In genomic region chr1:230067871-230068814, GRCh38 we compare ENCODE assay signal across 8 cellular contexts. TPM values are rescaled to one million over a fixed set of nuclear protein-coding genes. Genes with fewer than 3 reads are reported as not detected.
A peak's percentile ranks its signal among the peaks of the same experiment; 100 is the strongest.
DNase-seq lines count a peak whose midpoint lies in the region; ATAC-seq and TF ChIP-seq lines count a peak whose summit lies in the region.

No MANE protein-coding gene starts in this region.

- TF ChIP-seq POLR2A in lower leg skin (IDR thresholded peaks at IDR 0.05), result no peak

- H3K9me3 Mint-ChIP-seq in CD4-positive, CD25-positive, alpha-beta regulatory T cell, result no peaks in the 10 kb centered on the region
- no peaks in the 10 kb centered on the region for H3K9me3 Mint-ChIP-seq in activated B cell treated with CpG ODN at 0.5 μM for 24 hours
- H3K9me3 Mint-ChIP-seq in stimulated activated effector memory CD8-positive, alpha-beta T cell treated with anti-CD3 and anti-CD28 coated beads, Interleukin-12 subunit alpha, Interleukin-12 subunit beta, amount 100 ng/mL, for 72 hours, result no peaks in the 10 kb centered on the region

- intact Hi-C loops in activated B cell treated with CpG ODN at 0.5 μM for 24 hours (cut with micrococcal nuclease) (loop anchor here (1.0 to 5.0 kb wide), 11 partner anchors 41 to 725 kb away; partner anchors contain the start of genes ABCB10, CCSAP, TAF5L and URB2), lower leg skin (cut with DNase I; ENCODE audit: low total_unique reads) (no loop called here)

- 2 to 4% methylated on average over 45 to 58 of the region's 65 CpGs for WGBS in lower leg skin, 2 donors

- peak; percentile 9 to 26 (median 17) for DNase-seq in CD4-positive, CD25-positive, alpha-beta regulatory T cell
- DNase-seq in HK-2 (ENCODE audit: unreplicated experiment) (peak; percentile 65), activated B cell treated with CpG ODN at 0.5 μM for 24 hours (peak; percentile 50), lower leg skin (ENCODE audit: low spot score in 2 of 2) (peak in 1 of 2 donors; percentile 88)
- peak; percentile 22 to 69 for DNase-seq in stimulated activated effector memory CD8-positive, alpha-beta T cell treated with anti-CD3 and anti-CD28 coated beads, Interleukin-12 subunit alpha, Interleukin-12 subunit beta, amount 100 ng/mL, for 72 hours (ENCODE audit: low spot score in 2 of 2)

- H3K27ac Mint-ChIP-seq in CD4-positive, CD25-positive, alpha-beta regulatory T cell, result peak overlapping the region in 2 of 3 donors; percentile 77 to 85
- peak overlapping the region; percentile 80 for H3K27ac Mint-ChIP-seq in activated B cell treated with CpG ODN at 0.5 μM for 24 hours
- H3K27ac Mint-ChIP-seq in stimulated activated effector memory CD8-positive, alpha-beta T cell treated with anti-CD3 and anti-CD28 coated beads, Interleukin-12 subunit alpha, Interleukin-12 subunit beta, amount 100 ng/mL, for 72 hours, result peak overlapping the region; percentile 82

- peaks cover 4 to 44% (median 31%) of the 10 kb centered on the region in 4 donors for H3K4me1 Mint-ChIP-seq in CD4-positive, CD25-positive, alpha-beta regulatory T cell
- peaks cover 57% of the 10 kb centered on the region for H3K4me1 Mint-ChIP-seq in activated B cell treated with CpG ODN at 0.5 μM for 24 hours
- peaks cover 42% of the 10 kb centered on the region for H3K4me1 Mint-ChIP-seq in stimulated activated effector memory CD8-positive, alpha-beta T cell treated with anti-CD3 and anti-CD28 coated beads, Interleukin-12 subunit alpha, Interleukin-12 subunit beta, amount 100 ng/mL, for 72 hours

- TF ChIP-seq CTCF in activated B cell treated with CpG ODN at 0.5 μM for 24 hours (IDR thresholded peaks at IDR 0.05), result no peak
- no peak for TF ChIP-seq CTCF in lower leg skin (IDR thresholded peaks at IDR 0.05)

- no peaks in the 10 kb centered on the region for H3K27me3 ChIP-seq in CD4-positive, CD25-positive, alpha-beta regulatory T cell (ENCODE audit: control insufficient read depth, insufficient read depth, low read length)
- no peaks in the 10 kb centered on the region for H3K27me3 ChIP-seq in duodenal mucosa (ENCODE audit: control insufficient read depth in 1 of 2, insufficient read depth in 2 of 2, low read length in 2 of 2)

- POLR2A ChIA-PET in activated B cell treated with CpG ODN at 0.5 μM for 24 hours (lab: Charles Lee), result interaction anchor here (1.0 to 2.2 kb wide), 7 partner anchors 9 to 78 kb away, joined by 3 to 16 read pairs (median 9); no protein-coding TSS in a partner anchor

- CTCF ChIA-PET in activated B cell treated with CpG ODN at 0.5 μM for 24 hours (lab: Charles Lee), result no interaction called here

- no peak overlapping the region for H3K27ac ChIP-seq in CD4-positive, CD25-positive, alpha-beta regulatory T cell (ENCODE audit: insufficient read depth, low read length, poor library complexity, severe bottlenecking)
- peak overlapping the region; percentile 80 for H3K27ac ChIP-seq in duodenal mucosa (ENCODE audit: low read depth, low read length)

- H3K9ac ChIP-seq in duodenal mucosa (ENCODE audit: low read depth in 1 of 2, low read length in 2 of 2), result peak overlapping the region; percentile 68 to 85

- no peaks in the 10 kb centered on the region for H3K9me3 ChIP-seq in CD4-positive, CD25-positive, alpha-beta regulatory T cell (ENCODE audit: control insufficient read depth in 2 of 2, low read length in 2 of 2)
- H3K9me3 ChIP-seq in duodenal mucosa (ENCODE audit: control insufficient read depth in 1 of 2, low read length in 2 of 2), result no peaks in the 10 kb centered on the region

- no peaks in the 10 kb centered on the region for H3K36me3 ChIP-seq in CD4-positive, CD25-positive, alpha-beta regulatory T cell (ENCODE audit: control insufficient read depth, insufficient read depth, low read length)
- H3K36me3 ChIP-seq in duodenal mucosa (ENCODE audit: control insufficient read depth in 1 of 2, insufficient read depth in 2 of 2, low read length in 2 of 2), result no peaks in the 10 kb centered on the region

- no peak for ATAC-seq in CD4-positive, CD25-positive, alpha-beta regulatory T cell (ENCODE audit: low read depth in 2 of 2)
- ATAC-seq in activated B cell treated with CpG ODN at 0.5 μM for 24 hours (ENCODE audit: low read depth) (no peak), HG03095 (IDR thresholded peaks at IDR 0.05; ENCODE audit: unreplicated experiment) (no peak), GM21390 (IDR thresholded peaks at IDR 0.05; ENCODE audit: unreplicated experiment) (no peak)
- ATAC-seq in stimulated activated effector memory CD8-positive, alpha-beta T cell treated with anti-CD3 and anti-CD28 coated beads, Interleukin-12 subunit alpha, Interleukin-12 subunit beta, amount 100 ng/mL, for 72 hours, result no peak

- H3K36me3 Mint-ChIP-seq in CD4-positive, CD25-positive, alpha-beta regulatory T cell, result no peaks in the 10 kb centered on the region
- H3K36me3 Mint-ChIP-seq in activated B cell treated with CpG ODN at 0.5 μM for 24 hours (ENCODE audit: low read depth), result peaks cover 22% of the 10 kb centered on the region
- H3K36me3 Mint-ChIP-seq in stimulated activated effector memory CD8-positive, alpha-beta T cell treated with anti-CD3 and anti-CD28 coated beads, Interleukin-12 subunit alpha, Interleukin-12 subunit beta, amount 100 ng/mL, for 72 hours, result no peaks in the 10 kb centered on the region

- H3K4me3 Mint-ChIP-seq in CD4-positive, CD25-positive, alpha-beta regulatory T cell, result peak overlapping the region; percentile 87 to 95 (median 88)
- peak overlapping the region; percentile 95 for H3K4me3 Mint-ChIP-seq in activated B cell treated with CpG ODN at 0.5 μM for 24 hours
- peak overlapping the region; percentile 80 for H3K4me3 Mint-ChIP-seq in stimulated activated effector memory CD8-positive, alpha-beta T cell treated with anti-CD3 and anti-CD28 coated beads, Interleukin-12 subunit alpha, Interleukin-12 subunit beta, amount 100 ng/mL, for 72 hours

- peaks cover 25% of the 10 kb centered on the region for H3K4me1 ChIP-seq in CD4-positive, CD25-positive, alpha-beta regulatory T cell (ENCODE audit: control insufficient read depth, insufficient read depth, low read length, poor library complexity, severe bottlenecking)
- H3K4me1 ChIP-seq in duodenal mucosa (ENCODE audit: control insufficient read depth in 1 of 2, insufficient read depth in 2 of 2, low read length in 2 of 2), result peaks cover 18 to 20% of the 10 kb centered on the region in 2 donors

- H3K27me3 Mint-ChIP-seq in CD4-positive, CD25-positive, alpha-beta regulatory T cell, result no peaks in the 10 kb centered on the region
- no peaks in the 10 kb centered on the region for H3K27me3 Mint-ChIP-seq in activated B cell treated with CpG ODN at 0.5 μM for 24 hours

- H3K4me3 ChIP-seq in CD4-positive, CD25-positive, alpha-beta regulatory T cell (ENCODE audit: low read depth, low read length), result peak overlapping the region; percentile 78
- H3K4me3 ChIP-seq in duodenal mucosa (ENCODE audit: low read depth in 1 of 2, low read length in 2 of 2) (peak overlapping the region; percentile 90 to 93), lower leg skin (ENCODE audit: low read depth, poor library complexity, severe bottlenecking) (peak overlapping the region; percentile 74)

RNA-seq across cellular contexts. Expression of gene GALNT2, which starts 1.1 kb away (rescaled TPM):
- 15.8 TPM for total RNA-seq in CD4-positive, CD25-positive, alpha-beta regulatory T cell
- 10 to 100 TPM; 10.9 to 13.4 (median 12.3) TPM for polyA plus RNA-seq in CD4-positive, CD25-positive, alpha-beta regulatory T cell
- 99.8 and 108 TPM in 2 replicates for total RNA-seq in activated B cell treated with CpG ODN at 0.5 μM for 24 hours
- 10 to 100 TPM; 11.0 to 31.0 (median 20.2) TPM for total RNA-seq in lower leg skin
